ENCODE assay signal across 8 cellular contexts in genomic region chr10:122879339-122880273, GRCh38. TPM values are rescaled to one million over a fixed set of nuclear protein-coding genes. Genes with fewer than 3 reads are reported as not detected.
A peak's percentile ranks its signal among the peaks of the same experiment; 100 is the strongest.
DNase-seq lines count a peak whose midpoint lies in the region; ATAC-seq and TF ChIP-seq lines count a peak whose summit lies in the region.

Gene FAM24B (minus strand): TSS chr10:122879581. CDS start chr10:122850515, 29,066 bp downstream.

- H3K4me2 ChIP-seq in KMS-11 = peak within 1 kb of the TSS; percentile 95

- intact Hi-C loops in testis (cut with DNase I; ENCODE audit: low total_unique reads) = no loop called here

- TF ChIP-seq CTCF in KMS-11 (conservative IDR thresholded peaks at IDR 0.05; ENCODE audit: low read depth, low read length) (no peak), RWPE2 (IDR thresholded peaks at IDR 0.05; ENCODE audit: poor library complexity, severe bottlenecking) (no peak), foreskin keratinocyte (conservative IDR thresholded peaks at IDR 0.05) (peak; percentile 21), testis (IDR thresholded peaks at IDR 0.05) (no peak)

- TF ChIP-seq POLR2A in testis (IDR thresholded peaks at IDR 0.05) = no peak

- H3K27ac ChIP-seq in KMS-11 (peak within 1 kb of the TSS; percentile 76), RWPE2 (ENCODE audit: poor library complexity, severe bottlenecking) (peak within 1 kb of the TSS; percentile 76), foreskin keratinocyte (peak within 1 kb of the TSS; percentile 3), testis (peak within 1 kb of the TSS; percentile 9 to 55)

- H3K9me3 ChIP-seq in RWPE2 (ENCODE audit: severe bottlenecking) (no peaks in the 10 kb centered on the region), testis (no peaks in the 10 kb centered on the region)

- ATAC-seq in GM21619 (IDR thresholded peaks at IDR 0.05; ENCODE audit: unreplicated experiment) (peak; percentile 74), RWPE2 (ENCODE audit: low read depth) (peak; percentile 78), foreskin keratinocyte (peak; percentile 90)

- no peaks in the 10 kb centered on the region for H4K20me1 ChIP-seq in KMS-11 (ENCODE audit: insufficient read depth)

- peak; percentile 99 for DNase-seq in DMS53 (lab: John Stamatoyannopoulos, UW)
- peak; percentile 96 for DNase-seq in RWPE2 (ENCODE audit: low spot score)
- peak; percentile 98 for DNase-seq in activated effector memory CD4-positive, alpha-beta T cell treated with anti-CD3 and anti-CD28 coated beads, Interleukin-2, amount 50 U/mL, for 16 hours
- peak; percentile 89 to 96 for DNase-seq in foreskin keratinocyte
- DNase-seq in nucleus accumbens (lab: John Stamatoyannopoulos, UW) = peak; percentile 48 to 96 (median 85)
- DNase-seq in testis = peak; percentile 98

- H3K27me3 ChIP-seq in KMS-11 (ENCODE audit: insufficient read depth, low read depth) (no peaks in the 10 kb centered on the region), RWPE2 (ENCODE audit: insufficient read depth, poor library complexity, severe bottlenecking) (no peaks in the 10 kb centered on the region), foreskin keratinocyte (no peaks in the 10 kb centered on the region), testis (no peaks in the 10 kb centered on the region)

- H3K79me2 ChIP-seq in KMS-11 (ENCODE audit: insufficient read depth, low read depth) = peaks cover 45% of the 10 kb centered on the region

- H3K36me3 ChIP-seq in KMS-11 (ENCODE audit: insufficient read depth) (no peaks in the 10 kb centered on the region), RWPE2 (ENCODE audit: low read depth) (peaks cover 41% of the 10 kb centered on the region), testis (ENCODE audit: low read depth, missing control alignments) (no peaks in the 10 kb centered on the region)

- H2AFZ ChIP-seq in KMS-11 (ENCODE audit: low read depth) = peak within 1 kb of the TSS; percentile 81

- peak within 1 kb of the TSS; percentile 78 for H3K9ac ChIP-seq in KMS-11

- 2 to 8% methylated on average over 35 to 88 of the region's 95 CpGs for WGBS in testis, 2 donors

- H3K4me3 ChIP-seq in KMS-11 (IDR thresholded peaks at IDR 0.05; ENCODE audit: insufficient read depth, low read depth, low read length) (no peak within 1 kb of the TSS), RWPE2 (ENCODE audit: severe bottlenecking) (peak within 1 kb of the TSS; percentile 47), testis (peak within 1 kb of the TSS; percentile 62 to 76)

- H3K4me1 ChIP-seq in KMS-11 (ENCODE audit: low read depth, poor library complexity, severe bottlenecking) (peaks cover 27% of the 10 kb centered on the region), RWPE2 (ENCODE audit: insufficient read depth, poor library complexity, severe bottlenecking) (peaks cover 25% of the 10 kb centered on the region), foreskin keratinocyte (peaks cover 10% of the 10 kb centered on the region), testis (peaks cover 3% of the 10 kb centered on the region)

RNA-seq across cellular contexts. Expression of gene FAM24B, which starts in this region (rescaled TPM):
- 6.9 and 8.1 TPM in 2 replicates for total RNA-seq in foreskin keratinocyte
- polyA plus RNA-seq in foreskin keratinocyte = 9.2 and 10.0 TPM in 2 replicates
- total RNA-seq in testis = 10 to 100 TPM; 12.6 to 18.3 TPM
- polyA plus RNA-seq in testis (ENCODE audit: insufficient read depth, low read depth, low replicate concordance) = 12.1 TPM

Comparison
In these comparisons a context has a peak if more than half of its experiments do, and no peak if none do; other contexts are left out.
1. H3K27ac ChIP-seq: peak in every context shown above with its lines; median percentile 76 in KMS-11; 76 in RWPE2; 32 in testis; 3 in foreskin keratinocyte.